17 cellular contexts compared by ENCODE assay signal in the genomic region with DNA sequence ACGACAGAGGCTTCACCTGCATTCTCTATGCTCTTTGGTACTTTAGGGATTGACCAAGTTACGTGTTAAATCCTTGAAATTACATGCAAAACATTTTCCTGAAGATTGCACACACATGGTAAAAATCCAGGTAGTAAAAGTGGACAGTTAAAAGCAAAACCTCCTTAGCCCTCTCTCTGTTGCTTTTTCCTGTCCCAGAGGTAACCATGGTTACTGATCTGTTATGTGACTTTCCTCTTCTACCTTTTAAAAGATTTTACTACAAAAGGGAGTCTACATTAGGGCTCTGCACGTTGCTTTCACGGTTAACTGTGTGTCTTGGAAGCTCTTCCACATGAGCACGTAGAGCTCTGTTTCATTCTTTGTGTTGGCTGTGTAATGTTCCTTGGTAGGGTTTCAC.
DNase-seq lines count a peak whose midpoint lies in the region; ATAC-seq, FAIRE-seq and TF ChIP-seq lines count a peak whose summit lies in the region.
"Had no signal": no experiment of that assay in that cellular context is flagged by ENCODE, and none has a peak within 500 bp of the region (broad histone marks: within the 10 kb centered on the region; RNA-seq: fewer than 3 reads in every experiment).

No MANE protein-coding gene starts in this region.

- H3K27me3 Mint-ChIP-seq in activated CD4-positive, alpha-beta memory T cell treated with anti-CD3 and anti-CD28 coated beads for 36 hours = no peaks in the 10 kb centered on the region
- H3K27me3 Mint-ChIP-seq in activated T-cell treated with anti-CD3 and anti-CD28 coated beads, Interleukin-2, amount 50 U/mL, for 72 hours (ENCODE audit: low read depth) = no peaks in the 10 kb centered on the region

- DNase-seq in HepG2 (ENCODE audit: low spot score) (no peak), right lobe of liver (no peak), smooth muscle cell (lab: John Stamatoyannopoulos, UW; ENCODE audit: unreplicated experiment) (no peak), cerebellar cortex (ENCODE audit: low spot score) (no peak)
- no peak for DNase-seq in activated CD4-positive, alpha-beta memory T cell treated with anti-CD3 and anti-CD28 coated beads for 36 hours
- DNase-seq in activated T-cell treated with anti-CD3 and anti-CD28 coated beads, Interleukin-2, amount 50 U/mL, for 72 hours = no peak
- DNase-seq: BE2C; CD8-positive, alpha-beta T cell; GF-D8; KG1; NCI-H1092; NCI-H1694; NCI-H345; PC-3 had no signal

- H3K4me1 Mint-ChIP-seq in activated CD4-positive, alpha-beta memory T cell treated with anti-CD3 and anti-CD28 coated beads for 36 hours (ENCODE audit: low read depth) = peaks cover 5% of the 10 kb centered on the region
- H3K4me1 Mint-ChIP-seq in activated T-cell treated with anti-CD3 and anti-CD28 coated beads, Interleukin-2, amount 50 U/mL, for 72 hours (ENCODE audit: low read depth) = peaks cover 6% of the 10 kb centered on the region

- H3K9me3 Mint-ChIP-seq in activated CD4-positive, alpha-beta memory T cell treated with anti-CD3 and anti-CD28 coated beads for 36 hours = no peaks in the 10 kb centered on the region
- H3K9me3 Mint-ChIP-seq in activated T-cell treated with anti-CD3 and anti-CD28 coated beads, Interleukin-2, amount 50 U/mL, for 72 hours = no peaks in the 10 kb centered on the region
- H3K9me3 Mint-ChIP-seq: CD8-positive, alpha-beta T cell; GM23338 had no signal

- no peak for TF ChIP-seq EP300 in HepG2 (IDR thresholded peaks at IDR 0.05; ENCODE audit: low read depth in 2 of 2, low read length in 2 of 2)
- no peak for TF ChIP-seq EP300 in HepG2 (CRISPR knock-in tag; IDR thresholded peaks at IDR 0.05; ENCODE audit: borderline replicate concordance)

- WGBS in HepG2 (ENCODE audit: low lambda C conversion rate) = 66% methylated on average over 5 of the region's 5 CpGs
- 64% methylated on average over 4 of the region's 5 CpGs for WGBS in right lobe of liver (ENCODE audit: insufficient coverage, low coverage, low lambda C conversion rate, missing lambda C conversion rate)
- WGBS in smooth muscle cell (ENCODE audit: low lambda C conversion rate) = 90% methylated on average over 5 of the region's 5 CpGs

- no peaks in the 10 kb centered on the region for H3K9me3 ChIP-seq in HepG2 (ENCODE audit: low read length)
- H3K9me3 ChIP-seq in right lobe of liver = no peaks in the 10 kb centered on the region
- no peaks in the 10 kb centered on the region for H3K9me3 ChIP-seq in muscle layer of colon (ENCODE audit: low read length)
- H3K9me3 ChIP-seq in smooth muscle cell (replicated peaks; ENCODE audit: low read depth) = no peaks in the 10 kb centered on the region
- H3K9me3 ChIP-seq: BE2C had no signal

- intact Hi-C loops in HepG2 (cut with micrococcal nuclease; ENCODE audit: unreplicated experiment) (no loop called here), right lobe of liver (cut with DNase I) (loop anchor here in 1 of 2 donors (5.0 kb wide), 1 partner anchor 190 kb away; no protein-coding TSS in a partner anchor)
- intact Hi-C loops in activated CD4-positive, alpha-beta memory T cell treated with anti-CD3 and anti-CD28 coated beads for 36 hours (cut with micrococcal nuclease) = no loop called here

- no peaks in the 10 kb centered on the region for H4K20me1 ChIP-seq in HepG2 (ENCODE audit: insufficient read depth, low read length)
- no peaks in the 10 kb centered on the region for H4K20me1 ChIP-seq in smooth muscle cell (ENCODE audit: low read depth)

- H3K79me2 ChIP-seq in HepG2 (ENCODE audit: insufficient read depth, low read length) (no peaks in the 10 kb centered on the region), smooth muscle cell (ENCODE audit: low read depth) (no peaks in the 10 kb centered on the region)

- H3K36me3 Mint-ChIP-seq in activated CD4-positive, alpha-beta memory T cell treated with anti-CD3 and anti-CD28 coated beads for 36 hours = peaks cover 2% of the 10 kb centered on the region
- H3K36me3 Mint-ChIP-seq in activated T-cell treated with anti-CD3 and anti-CD28 coated beads, Interleukin-2, amount 50 U/mL, for 72 hours (ENCODE audit: insufficient read depth in 2 of 2) = no peaks in the 10 kb centered on the region

- CTCF ChIA-PET in HepG2 (lab: Yijun Ruan, JAX; ENCODE audit: low intra/inter-chr PET ratio, low total read pairs) = interaction anchor here (3.8 kb wide), 1 partner anchor 191 kb away, joined by 46 read pairs; no protein-coding TSS in a partner anchor
- CTCF ChIA-PET in activated CD4-positive, alpha-beta memory T cell treated with anti-CD3 and anti-CD28 coated beads for 36 hours (lab: Charles Lee) = interaction anchor here (0.8 to 13.8 kb wide), 11 partner anchors 11 to 189 kb away, joined by 3 to 269 read pairs (median 18); partner anchors contain the start of gene SLC26A2

- H3K36me3 ChIP-seq in HepG2 (replicated peaks in 1 of 2; ENCODE audit: control insufficient read depth in 1 of 2, insufficient read depth in 2 of 2, low read length in 2 of 2) (no peaks in the 10 kb centered on the region; a peak in 1 of 5 replicates), right lobe of liver (peaks cover 0 to 17% (median 0%) of the 10 kb centered on the region in 4 donors), muscle layer of colon (ENCODE audit: insufficient read depth, low read length) (peaks cover 12% of the 10 kb centered on the region), smooth muscle cell (ENCODE audit: low read depth) (no peaks in the 10 kb centered on the region)

- H3K9ac ChIP-seq in HepG2 (ENCODE audit: insufficient read depth, low read depth, low read length) (no peak overlapping the region), muscle layer of colon (ENCODE audit: low read length) (peak overlapping the region; percentile 34), smooth muscle cell (ENCODE audit: low read depth) (no peak overlapping the region)

- TF ChIP-seq POLR2A in HepG2 (IDR thresholded peaks at IDR 0.05; ENCODE audit: insufficient read depth in 1 of 2, low read depth in 2 of 2, low read length in 2 of 2) = no peak
- no peak for TF ChIP-seq POLR2A in right lobe of liver (IDR thresholded peaks at IDR 0.05)

- in situ Hi-C loops in HepG2 (cut with HindIII; ENCODE audit: extremely low pct_ligation_motif_present, low pct_unique_long_range_greater_than_20kb) = loop anchor here (5.0 kb wide), 1 partner anchor 190 kb away; no protein-coding TSS in a partner anchor

- no peak overlapping the region for H3K4me3 Mint-ChIP-seq in activated CD4-positive, alpha-beta memory T cell treated with anti-CD3 and anti-CD28 coated beads for 36 hours
- H3K4me3 Mint-ChIP-seq in activated T-cell treated with anti-CD3 and anti-CD28 coated beads, Interleukin-2, amount 50 U/mL, for 72 hours = no peak overlapping the region
- H3K4me3 Mint-ChIP-seq: CD8-positive, alpha-beta T cell; GM23338 had no signal

- POLR2A ChIA-PET in HepG2 (lab: Yijun Ruan, JAX) = interaction anchor here (0.8 kb wide), 1 partner anchor 190 kb away, joined by 4 read pairs; no protein-coding TSS in a partner anchor
- POLR2A ChIA-PET in activated CD4-positive, alpha-beta memory T cell treated with anti-CD3 and anti-CD28 coated beads for 36 hours (lab: Charles Lee) = no interaction called here

- H3K27ac ChIP-seq in HepG2 (ENCODE audit: extremely low read length, insufficient read depth, low read length) (no peak overlapping the region), right lobe of liver (no peak overlapping the region), muscle layer of colon (ENCODE audit: low read depth, low read length) (peak overlapping the region; percentile 84), smooth muscle cell (ENCODE audit: low read depth) (peak overlapping the region; percentile 13)

- H3K27ac Mint-ChIP-seq in activated CD4-positive, alpha-beta memory T cell treated with anti-CD3 and anti-CD28 coated beads for 36 hours = no peak overlapping the region
- H3K27ac Mint-ChIP-seq in activated T-cell treated with anti-CD3 and anti-CD28 coated beads, Interleukin-2, amount 50 U/mL, for 72 hours = no peak overlapping the region
- H3K27ac Mint-ChIP-seq: CD8-positive, alpha-beta T cell; GM23338 had no signal

- TF ChIP-seq RAD21 in HepG2 (CRISPR knock-in tag; IDR thresholded peaks at IDR 0.05) = no peak

- no peaks in the 10 kb centered on the region for H3F3A ChIP-seq in smooth muscle cell (ENCODE audit: low read depth)

- H3K4me2 ChIP-seq in HepG2 (ENCODE audit: low read depth, low read length) (no peak overlapping the region), smooth muscle cell (no peak overlapping the region)
- H3K4me2 ChIP-seq: GM23338 had no signal

- H3K4me1 ChIP-seq in HepG2 (ENCODE audit: insufficient read depth, low read length) (0 out of 2 replicates have a peak, but pooled peaks cover under 1% of the 10 kb centered on the region), right lobe of liver (no peaks in the 10 kb centered on the region), muscle layer of colon (ENCODE audit: insufficient read depth, low read length) (peaks cover 74% of the 10 kb centered on the region), smooth muscle cell (ENCODE audit: low read depth) (no peaks in the 10 kb centered on the region)

- H2AFZ ChIP-seq in HepG2 (ENCODE audit: low read length) (no peak overlapping the region), smooth muscle cell (ENCODE audit: low read depth) (no peak overlapping the region)
- H2AFZ ChIP-seq: GM23338 had no signal

- no peaks in the 10 kb centered on the region for H3K27me3 ChIP-seq in HepG2 (ENCODE audit: control insufficient read depth in 1 of 2, insufficient read depth in 2 of 2, low read length in 2 of 2)
- H3K27me3 ChIP-seq in right lobe of liver = no peaks in the 10 kb centered on the region
- H3K27me3 ChIP-seq in muscle layer of colon (ENCODE audit: control insufficient read depth in 1 of 2, insufficient read depth in 2 of 2, low read length in 2 of 2) = no peaks in the 10 kb centered on the region
- no peaks in the 10 kb centered on the region for H3K27me3 ChIP-seq in smooth muscle cell (ENCODE audit: low read depth)
- H3K27me3 ChIP-seq: BE2C had no signal

- no TSS peak for BruUV-seq in HepG2 (replicated peaks; lab: Mats Ljungman, UMichigan)

- ATAC-seq in HepG2 (no peak), right lobe of liver (no peak)
- no peak for ATAC-seq in activated T-cell treated with anti-CD3 and anti-CD28 coated beads, Interleukin-2, amount 50 U/mL, for 72 hours (replicated peaks in 1 of 2)
- ATAC-seq: CD8-positive, alpha-beta T cell; GM23338; PC-3 had no signal

- TF ChIP-seq CTCF in HepG2 (CRISPR knock-in tag; IDR thresholded peaks at IDR 0.05) (no peak), right lobe of liver (IDR thresholded peaks at IDR 0.05) (no peak), smooth muscle cell (IDR thresholded peaks at IDR 0.05; ENCODE audit: borderline replicate concordance, insufficient read depth, poor library complexity, severe bottlenecking) (no peak)

- FAIRE-seq in HepG2 (lab: Jason Lieb, UNC) = no peak
- FAIRE-seq: D721Med had no signal

- H3K4me3 ChIP-seq in HepG2 (replicated peaks in 1 of 3; ENCODE audit: insufficient read depth in 1 of 3, low read depth in 2 of 3, low read length in 3 of 3) = no peak overlapping the region
- no peak overlapping the region for H3K4me3 ChIP-seq in right lobe of liver
- no peak overlapping the region for H3K4me3 ChIP-seq in muscle layer of colon (ENCODE audit: low read depth in 1 of 2, low read length in 2 of 2)
- H3K4me3 ChIP-seq in smooth muscle cell = no peak overlapping the region
- H3K4me3 ChIP-seq: GM23338 had no signal

TF ChIP-seq in HepG2, 621 proteins besides CTCF, POLR2A, EP300 and RAD21 (continues in another document):
- TF ChIP-seq ZNF460 (CRISPR knock-in tag; IDR thresholded peaks at IDR 0.05; ENCODE audit: borderline replicate concordance) (no peak), KLF6 (CRISPR knock-in tag; IDR thresholded peaks at IDR 0.05) (no peak)

Comparison
In these comparisons a context has a peak if more than half of its experiments do, and no peak if none do; other contexts are left out.
1. H3K27ac ChIP-seq: peak in muscle layer of colon (single experiment) and smooth muscle cell (single experiment); none in HepG2 (single experiment) and right lobe of liver (0 of 3).